In the genomic region with DNA sequence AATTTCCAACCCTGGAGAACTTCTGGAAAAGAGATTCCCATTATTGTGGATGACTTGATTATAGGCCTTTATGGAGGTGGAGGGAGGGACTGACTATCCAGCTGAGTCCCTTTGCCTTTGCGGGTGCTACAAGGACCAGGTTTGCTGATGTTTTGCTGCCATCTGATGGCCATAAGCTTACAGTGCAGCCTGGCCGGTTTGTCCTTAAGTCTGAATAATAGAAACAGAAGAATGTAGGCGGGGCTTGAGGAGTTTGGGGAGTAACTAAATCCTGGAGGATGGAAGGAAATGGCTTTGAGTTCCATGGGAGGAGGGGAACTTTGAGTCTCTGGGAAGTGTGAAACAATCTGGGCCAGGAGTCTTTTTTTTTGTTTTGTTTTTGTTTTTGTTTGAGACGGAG, we compare ENCODE assay signal across 8 cellular contexts. TPM values are rescaled to one million over a fixed set of nuclear protein-coding genes. Genes with fewer than 3 reads are reported as not detected.
DNase-seq lines count a peak whose midpoint lies in the region; ATAC-seq and TF ChIP-seq lines count a peak whose summit lies in the region.

No MANE protein-coding gene starts in this region.

- no peaks in the 10 kb centered on the region for H3K27me3 ChIP-seq in BE2C
- no peaks in the 10 kb centered on the region for H3K27me3 ChIP-seq in effector memory CD4-positive, alpha-beta T cell (replicated peaks; ENCODE audit: control insufficient read depth, insufficient read depth, low read length, poor library complexity, severe bottlenecking)

- ATAC-seq in HG03575 (IDR thresholded peaks at IDR 0.05; ENCODE audit: extremely low read depth, insufficient number of reproducible peaks, low FRiP score, unreplicated experiment) (peak; percentile 68), memory B cell (ENCODE audit: low read depth) (peak; percentile 88)

- no peak overlapping the region for H3K27ac Mint-ChIP-seq in activated CD4-positive, alpha-beta memory T cell treated with anti-CD3 and anti-CD28 coated beads, Interleukin-2, amount 10 ng/mL, durations not matched to agents 7 days and 5 days
- H3K27ac Mint-ChIP-seq in memory B cell, result no peak overlapping the region

- no peaks in the 10 kb centered on the region for H3K4me1 ChIP-seq in BE2C
- no peaks in the 10 kb centered on the region for H3K4me1 ChIP-seq in effector memory CD4-positive, alpha-beta T cell (ENCODE audit: control insufficient read depth, insufficient read depth, low read length, poor library complexity, severe bottlenecking)

- H3K9me3 ChIP-seq in BE2C, result no peaks in the 10 kb centered on the region
- no peaks in the 10 kb centered on the region for H3K9me3 ChIP-seq in effector memory CD4-positive, alpha-beta T cell (ENCODE audit: control insufficient read depth, low read length)

- H3K4me3 Mint-ChIP-seq in activated CD4-positive, alpha-beta memory T cell treated with anti-CD3 and anti-CD28 coated beads, Interleukin-2, amount 10 ng/mL, durations not matched to agents 7 days and 5 days, result no peak overlapping the region
- H3K4me3 Mint-ChIP-seq in memory B cell, result no peak overlapping the region

- peak; percentile 92 for TF ChIP-seq CTCF in BE2C (IDR thresholded peaks at IDR 0.05; ENCODE audit: low read depth, low read length)

- no peak overlapping the region for H3K27ac ChIP-seq in effector memory CD4-positive, alpha-beta T cell (ENCODE audit: insufficient read depth, low read length, poor library complexity, severe bottlenecking)

- H3K4me1 Mint-ChIP-seq in activated CD4-positive, alpha-beta memory T cell treated with anti-CD3 and anti-CD28 coated beads, Interleukin-2, amount 10 ng/mL, durations not matched to agents 7 days and 5 days, result peaks cover 4% of the 10 kb centered on the region
- peaks cover 4% of the 10 kb centered on the region for H3K4me1 Mint-ChIP-seq in memory B cell

- H3K9me3 Mint-ChIP-seq in activated CD4-positive, alpha-beta memory T cell treated with anti-CD3 and anti-CD28 coated beads, Interleukin-2, amount 10 ng/mL, durations not matched to agents 7 days and 5 days, result no peaks in the 10 kb centered on the region
- H3K9me3 Mint-ChIP-seq in memory B cell, result no peaks in the 10 kb centered on the region

- H3K4me3 ChIP-seq in BE2C (ENCODE audit: low read depth, low read length), result no peak overlapping the region
- no peak overlapping the region for H3K4me3 ChIP-seq in effector memory CD4-positive, alpha-beta T cell (ENCODE audit: insufficient read depth, low read depth, low read length, poor library complexity, severe bottlenecking)

- peaks cover 40% of the 10 kb centered on the region for H3K27me3 Mint-ChIP-seq in activated CD4-positive, alpha-beta memory T cell treated with anti-CD3 and anti-CD28 coated beads, Interleukin-2, amount 10 ng/mL, durations not matched to agents 7 days and 5 days
- no peaks in the 10 kb centered on the region for H3K27me3 Mint-ChIP-seq in memory B cell

- no peaks in the 10 kb centered on the region for H3K36me3 Mint-ChIP-seq in activated CD4-positive, alpha-beta memory T cell treated with anti-CD3 and anti-CD28 coated beads, Interleukin-2, amount 10 ng/mL, durations not matched to agents 7 days and 5 days (ENCODE audit: low read depth)
- H3K36me3 Mint-ChIP-seq in memory B cell, result no peaks in the 10 kb centered on the region

- no peaks in the 10 kb centered on the region for H3K36me3 ChIP-seq in BE2C
- no peaks in the 10 kb centered on the region for H3K36me3 ChIP-seq in effector memory CD4-positive, alpha-beta T cell (ENCODE audit: control insufficient read depth, insufficient read depth, low read length)

- POLR2A ChIA-PET in activated CD4-positive, alpha-beta memory T cell treated with anti-CD3 and anti-CD28 coated beads, Interleukin-2, amount 10 ng/mL, durations not matched to agents 7 days and 5 days (lab: Charles Lee), result no interaction called here

- DNase-seq in BE2C, result peak; percentile 69
- DNase-seq in GM19240 (ENCODE audit: insufficient read length, low spot score), result peak; percentile 69
- peak; percentile 81 for DNase-seq in NCI-H82 treated with DMSO at 0.1 percent for 48 hours (lab: John Stamatoyannopoulos, UW; ENCODE audit: unreplicated experiment)
- peak; percentile 73 for DNase-seq in activated CD4-positive, alpha-beta memory T cell treated with anti-CD3 and anti-CD28 coated beads, Interleukin-2, amount 10 ng/mL, durations not matched to agents 7 days and 5 days
- DNase-seq in effector memory CD4-positive, alpha-beta T cell, result peak; percentile 19 to 51 (median 31)
- DNase-seq in memory B cell (ENCODE audit: low spot score in 2 of 2), result peak; percentile 75 to 78
- DNase-seq in stimulated activated CD8-positive, alpha-beta memory T cell treated with anti-CD3 and anti-CD28 coated beads, Interleukin-4, amount 100 ng/mL, for 24 hours (ENCODE audit: low read depth), result peak; percentile 56

- CTCF ChIA-PET in activated CD4-positive, alpha-beta memory T cell treated with anti-CD3 and anti-CD28 coated beads, Interleukin-2, amount 10 ng/mL, durations not matched to agents 7 days and 5 days (lab: Charles Lee), result interaction anchor here (0.6 to 6.5 kb wide), 19 partner anchors 8 to 630 kb away, joined by 3 to 87 read pairs (median 5); no protein-coding TSS in a partner anchor

RNA-seq across cellular contexts. Expression of a gene that starts 55.7 kb away (rescaled TPM):
- polyA plus RNA-seq in BE2C (2012; ENCODE audit: insufficient read depth, insufficient read length, low read depth), result not detected
- total RNA-seq in activated CD4-positive, alpha-beta memory T cell treated with anti-CD3 and anti-CD28 coated beads, Interleukin-2, amount 10 ng/mL, durations not matched to agents 7 days and 5 days, result not detected

Comparison
In these comparisons a context has a peak if more than half of its experiments do, and no peak if none do; other contexts are left out.
1. DNase-seq: peak in every context shown above with its lines; median percentile 81 in NCI-H82 treated with DMSO at 0.1 percent for 48 hours; 76 in memory B cell; 73 in activated CD4-positive, alpha-beta memory T cell treated with anti-CD3 and anti-CD28 coated beads, Interleukin-2, amount 10 ng/mL, durations not matched to agents 7 days and 5 days; 69 in BE2C; 69 in GM19240; 56 in stimulated activated CD8-positive, alpha-beta memory T cell treated with anti-CD3 and anti-CD28 coated beads, Interleukin-4, amount 100 ng/mL, for 24 hours; 31 in effector memory CD4-positive, alpha-beta T cell.